23 cellular contexts compared by ENCODE assay signal in the genomic region with DNA sequence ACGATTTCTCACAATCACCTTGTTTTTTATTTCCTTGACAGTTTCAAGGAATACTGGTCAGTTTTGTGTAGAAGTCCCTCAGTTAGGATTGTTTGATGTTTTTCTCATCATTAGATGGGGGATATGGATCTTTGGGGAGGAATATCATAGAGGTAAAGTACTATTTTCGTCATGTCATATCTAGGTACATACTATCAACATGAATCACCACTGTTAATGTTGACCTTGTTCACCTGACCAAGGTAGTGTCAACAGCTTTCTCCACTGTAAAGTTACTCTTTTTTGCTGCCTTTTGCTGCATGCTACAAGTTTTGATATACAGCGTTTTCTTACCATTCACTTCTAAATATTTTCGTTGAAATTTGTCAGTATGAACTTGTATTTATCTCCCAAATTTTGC. TPM values are rescaled to one million over a fixed set of nuclear protein-coding genes. Genes with fewer than 3 reads are reported as not detected.
"Had no signal": no experiment of that assay in that cellular context is flagged by ENCODE, and none has a peak within 500 bp of the region (broad histone marks: within the 10 kb centered on the region; RNA-seq: fewer than 3 reads in every experiment).

No MANE protein-coding gene starts in this region.

- ATAC-seq: effector memory CD8-positive, alpha-beta T cell; gastrocnemius medialis; heart right ventricle; lower lobe of right lung; natural killer cell treated with Interleukin-12 subunit alpha and Interleukin-12 subunit beta and Interleukin-15 and Interleukin-18, amount 100 ng/mL, for 72 hours; right cardiac atrium had no signal

- H3K9ac ChIP-seq: neural progenitor cell had no signal

- H3K36me3 ChIP-seq: esophagus muscularis mucosa, neural progenitor cell, ovary had no signal

- H3K9me3 Mint-ChIP-seq: dendritic cell treated with granulocyte-macrophage colony-stimulating factor and Interleukin-4, amounts not matched to agents 40 ng/mL and 50 ng/mL, for 4 days; effector memory CD8-positive, alpha-beta T cell; natural killer cell treated with Interleukin-12 subunit alpha and Interleukin-12 subunit beta and Interleukin-15 and Interleukin-18, amount 100 ng/mL, for 72 hours; neural progenitor cell had no signal

- H2AFZ ChIP-seq: neural progenitor cell had no signal

- DNase-seq: effector memory CD8-positive, alpha-beta T cell; gastrocnemius medialis; heart right ventricle; islet precursor cell; left ventricle myocardium inferior; lower lobe of right lung; nucleus accumbens; ovary; right cardiac atrium; small intestine; stimulated activated CD4-positive, alpha-beta T cell treated with anti-CD3 and anti-CD28 coated beads, Interleukin-12 subunit alpha, Interleukin-12 subunit beta, amount 100 ng/mL, for 4 hours; stimulated activated naive CD4-positive, alpha-beta T cell; stomach; substantia nigra had no signal

- FAIRE-seq: small intestine had no signal

- H3K4me1 Mint-ChIP-seq: memory B cell had no signal

- H3K27me3 Mint-ChIP-seq: dendritic cell treated with granulocyte-macrophage colony-stimulating factor and Interleukin-4, amounts not matched to agents 40 ng/mL and 50 ng/mL, for 4 days; effector memory CD8-positive, alpha-beta T cell; memory B cell; natural killer cell treated with Interleukin-12 subunit alpha and Interleukin-12 subunit beta and Interleukin-15 and Interleukin-18, amount 100 ng/mL, for 72 hours; progenitor cell of endocrine pancreas had no signal

- H3K27me3 ChIP-seq: esophagus muscularis mucosa, gastrocnemius medialis, heart right ventricle, neural progenitor cell, ovary, stomach had no signal

- H3K27ac ChIP-seq: epithelial cell of prostate, esophagus muscularis mucosa, gastrocnemius medialis, heart right ventricle, left ventricle myocardium inferior, lower lobe of right lung, neural progenitor cell, ovary, stomach had no signal

- H3K4me2 ChIP-seq: neural progenitor cell had no signal

- H3K9me3 ChIP-seq: esophagus muscularis mucosa, gastrocnemius medialis, heart right ventricle, left ventricle myocardium inferior, lower lobe of right lung, ovary, stomach had no signal

- H3K27ac Mint-ChIP-seq: dendritic cell treated with granulocyte-macrophage colony-stimulating factor and Interleukin-4, amounts not matched to agents 40 ng/mL and 50 ng/mL, for 4 days; effector memory CD8-positive, alpha-beta T cell; memory B cell; mesothelial cell of epicardium; natural killer cell treated with Interleukin-12 subunit alpha and Interleukin-12 subunit beta and Interleukin-15 and Interleukin-18, amount 100 ng/mL, for 72 hours; neural progenitor cell had no signal

- H3K36me3 Mint-ChIP-seq: natural killer cell treated with Interleukin-12 subunit alpha and Interleukin-12 subunit beta and Interleukin-15 and Interleukin-18, amount 100 ng/mL, for 72 hours had no signal

- H3K4me3 Mint-ChIP-seq: dendritic cell treated with granulocyte-macrophage colony-stimulating factor and Interleukin-4, amounts not matched to agents 40 ng/mL and 50 ng/mL, for 4 days; effector memory CD8-positive, alpha-beta T cell; memory B cell; mesothelial cell of epicardium; natural killer cell treated with Interleukin-12 subunit alpha and Interleukin-12 subunit beta and Interleukin-15 and Interleukin-18, amount 100 ng/mL, for 72 hours; neural progenitor cell had no signal

- H3K4me1 ChIP-seq: esophagus muscularis mucosa, gastrocnemius medialis, lower lobe of right lung, neural progenitor cell had no signal

- H3K4me3 ChIP-seq: esophagus muscularis mucosa, gastrocnemius medialis, heart right ventricle, left ventricle myocardium inferior, lower lobe of right lung, neural progenitor cell, ovary, stomach had no signal

RNA-seq across cellular contexts. Expression of gene NLRC4, which starts 32.7 kb away (rescaled TPM):
- total RNA-seq: fibroblast of villous mesenchyme; mesothelial cell of epicardium; natural killer cell treated with Interleukin-12 subunit alpha and Interleukin-12 subunit beta and Interleukin-15 and Interleukin-18, amount 100 ng/mL, for 72 hours; progenitor cell of endocrine pancreas had no signal
